In the genomic region with DNA sequence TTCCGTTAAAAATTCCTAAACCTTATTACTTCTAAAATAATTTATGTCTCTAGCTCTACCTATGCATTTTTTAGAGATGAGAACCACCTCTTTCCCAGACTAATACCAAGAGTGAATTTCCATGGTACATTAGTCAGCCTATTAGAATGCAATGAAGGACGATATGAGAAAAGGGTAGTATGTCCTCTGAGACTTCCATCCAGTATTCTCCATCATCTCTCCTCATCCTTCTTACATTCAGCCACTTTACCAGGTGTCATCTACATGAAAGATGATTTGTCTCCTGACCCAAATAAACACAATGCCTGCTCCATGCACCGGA, we compare ENCODE assay signal across 21 cellular contexts.
DNase-seq lines count a peak whose midpoint lies in the region; FAIRE-seq and TF ChIP-seq lines count a peak whose summit lies in the region.
"Had no signal": no experiment of that assay in that cellular context is flagged by ENCODE, and none has a peak within 500 bp of the region (broad histone marks: within the 10 kb centered on the region; RNA-seq: fewer than 3 reads in every experiment).

No MANE protein-coding gene starts in this region.

- H3K27ac Mint-ChIP-seq in MCF 10A (ENCODE audit: low read depth, unreplicated experiment) = peak overlapping the region; percentile 82
- H3K27ac Mint-ChIP-seq in astrocyte (ENCODE audit: unreplicated experiment) = no peak overlapping the region
- no peak overlapping the region for H3K27ac Mint-ChIP-seq in type B pancreatic cell
- H3K27ac Mint-ChIP-seq: activated CD8-positive, alpha-beta T cell treated with anti-CD3 and anti-CD28 coated beads for 36 hours; activated naive CD8-positive, alpha-beta T cell; activated T-cell treated with anti-CD3 and anti-CD28 coated beads, Interleukin-2, amount 50 U/mL, for 24 hours; CD14-positive monocyte; naive thymus-derived CD4-positive, alpha-beta T cell had no signal

- H3K9ac ChIP-seq in astrocyte (ENCODE audit: low read length) (no peak overlapping the region), keratinocyte (ENCODE audit: control insufficient read depth, extremely low read depth, insufficient read depth, low read length) (no peak overlapping the region)

- H3K4me3 Mint-ChIP-seq in MCF 10A (ENCODE audit: unreplicated experiment) (peak overlapping the region; percentile 73), astrocyte (ENCODE audit: unreplicated experiment) (no peak overlapping the region), type B pancreatic cell (peak overlapping the region; percentile 33)
- H3K4me3 Mint-ChIP-seq: activated CD8-positive, alpha-beta T cell treated with anti-CD3 and anti-CD28 coated beads for 36 hours; activated naive CD8-positive, alpha-beta T cell; activated T-cell treated with anti-CD3 and anti-CD28 coated beads, Interleukin-2, amount 50 U/mL, for 24 hours; CD14-positive monocyte; immature natural killer cell; naive thymus-derived CD4-positive, alpha-beta T cell had no signal

- H3K36me3 Mint-ChIP-seq in MCF 10A (ENCODE audit: insufficient read depth, unreplicated experiment) (peaks cover 14% of the 10 kb centered on the region), astrocyte (ENCODE audit: low read depth, unreplicated experiment) (no peaks in the 10 kb centered on the region), type B pancreatic cell (peaks cover 6% of the 10 kb centered on the region)

- no peaks in the 10 kb centered on the region for H4K20me1 ChIP-seq in astrocyte (ENCODE audit: insufficient read depth, low read length)
- no peaks in the 10 kb centered on the region for H4K20me1 ChIP-seq in keratinocyte (ENCODE audit: control insufficient read depth, extremely low read depth, insufficient read depth, low read length)

- intact Hi-C loops in MCF 10A (cut with micrococcal nuclease) = no loop called here
- intact Hi-C loops in breast epithelium (cut with DNase I; ENCODE audit: low total_unique reads) = no loop called here

- H3K9me3 Mint-ChIP-seq in MCF 10A (ENCODE audit: unreplicated experiment) (no peaks in the 10 kb centered on the region), astrocyte (ENCODE audit: unreplicated experiment) (no peaks in the 10 kb centered on the region), type B pancreatic cell (no peaks in the 10 kb centered on the region)
- H3K9me3 Mint-ChIP-seq: activated CD8-positive, alpha-beta T cell treated with anti-CD3 and anti-CD28 coated beads for 36 hours; activated T-cell treated with anti-CD3 and anti-CD28 coated beads, Interleukin-2, amount 50 U/mL, for 24 hours; CD14-positive monocyte; immature natural killer cell; naive thymus-derived CD4-positive, alpha-beta T cell had no signal

- no TSS peak for BruUV-seq in MCF 10A (replicated peaks; lab: Mats Ljungman, UMichigan)

- FAIRE-seq in astrocyte (lab: Jason Lieb, UNC) = no peak
- FAIRE-seq in keratinocyte (lab: Jason Lieb, UNC) = peak; percentile 51
- FAIRE-seq: A204.1 had no signal

- DNase-seq in MCF 10A (ENCODE audit: unreplicated experiment) = no peak
- DNase-seq in breast epithelium (ENCODE audit: low spot score in 2 of 2) = no peak
- DNase-seq in astrocyte (ENCODE audit: low read depth) = peak; percentile 37
- no peak for DNase-seq in keratinocyte (ENCODE audit: low read depth, low spot score)
- no peak for DNase-seq in type B pancreatic cell (ENCODE audit: extremely low spot score, unreplicated experiment)
- DNase-seq in amygdala (lab: John Stamatoyannopoulos, UW) = no peak
- no peak for DNase-seq in SJCRH30
- no peak for DNase-seq in islet precursor cell
- DNase-seq: activated CD8-positive, alpha-beta T cell treated with anti-CD3 and anti-CD28 coated beads for 36 hours; activated T-cell treated with anti-CD3 and anti-CD28 coated beads, Interleukin-2, amount 50 U/mL, for 24 hours; DMS153; head of caudate nucleus; immature natural killer cell; naive thymus-derived CD4-positive, alpha-beta T cell; NCI-H1436 treated with DMSO at 0.1 percent for 48 hours; psoas muscle; thyroid gland had no signal

- H3K4me1 Mint-ChIP-seq in MCF 10A (ENCODE audit: insufficient read depth, unreplicated experiment) (peaks cover 12% of the 10 kb centered on the region), astrocyte (ENCODE audit: low read depth, unreplicated experiment) (no peaks in the 10 kb centered on the region), type B pancreatic cell (ENCODE audit: unreplicated experiment) (peaks cover 28% of the 10 kb centered on the region)
- H3K4me1 Mint-ChIP-seq: CD14-positive monocyte had no signal

- H3K4me2 ChIP-seq in astrocyte (ENCODE audit: low read length) (no peak overlapping the region), keratinocyte (ENCODE audit: control insufficient read depth, extremely low read depth, insufficient read depth, low read depth, low read length) (peak overlapping the region; percentile 76)

- POLR2A ChIA-PET in MCF 10A (lab: Yijun Ruan, JAX) = interaction anchor here (0.5 to 1.9 kb wide), 6 partner anchors 9 to 238 kb away, joined by 3 to 5 read pairs (median 4); no protein-coding TSS in a partner anchor

- CTCF ChIA-PET in MCF 10A (lab: Yijun Ruan, JAX) = interaction anchor here (0.6 kb wide), 1 partner anchor 384 kb away, joined by 3 read pairs; no protein-coding TSS in a partner anchor

- H3K9me1 ChIP-seq in keratinocyte (ENCODE audit: control insufficient read depth, extremely low read depth, insufficient read depth, low read length) = no peaks in the 10 kb centered on the region

- TF ChIP-seq CTCF in MCF 10A (IDR thresholded peaks at IDR 0.05; ENCODE audit: unreplicated experiment) = no peak
- TF ChIP-seq CTCF in breast epithelium (IDR thresholded peaks at IDR 0.05) = no peak
- TF ChIP-seq CTCF in astrocyte (IDR thresholded peaks at IDR 0.05; ENCODE audit: insufficient read depth, low read depth, low read length) = no peak
- no peak for TF ChIP-seq CTCF in keratinocyte (optimal IDR thresholded peaks at IDR 0.05 in 1 of 3, IDR thresholded peaks at IDR 0.05 in 1 of 3, conservative IDR thresholded peaks at IDR 0.05 in 1 of 3; ENCODE audit: extremely low read depth in 1 of 3, insufficient read depth in 2 of 3, low read length in 3 of 3)
- TF ChIP-seq CTCF in type B pancreatic cell (conservative IDR thresholded peaks at IDR 0.05) = no peak

- H3K27me3 ChIP-seq in breast epithelium (no peaks in the 10 kb centered on the region), astrocyte (ENCODE audit: insufficient read depth, low read length) (no peaks in the 10 kb centered on the region), keratinocyte (ENCODE audit: control insufficient read depth, extremely low read depth, insufficient read depth, low read length) (no peaks in the 10 kb centered on the region), SJCRH30 (no peaks in the 10 kb centered on the region)
- H3K27me3 ChIP-seq: esophagus muscularis mucosa, thyroid gland had no signal

- H3K27me3 Mint-ChIP-seq in MCF 10A (ENCODE audit: insufficient read depth, unreplicated experiment) = no peaks in the 10 kb centered on the region
- no peaks in the 10 kb centered on the region for H3K27me3 Mint-ChIP-seq in astrocyte (ENCODE audit: low read depth, unreplicated experiment)
- no peaks in the 10 kb centered on the region for H3K27me3 Mint-ChIP-seq in type B pancreatic cell
- H3K27me3 Mint-ChIP-seq: activated CD8-positive, alpha-beta T cell treated with anti-CD3 and anti-CD28 coated beads for 36 hours; activated naive CD8-positive, alpha-beta T cell; activated T-cell treated with anti-CD3 and anti-CD28 coated beads, Interleukin-2, amount 50 U/mL, for 24 hours; naive thymus-derived CD4-positive, alpha-beta T cell had no signal

- H3K27ac ChIP-seq in breast epithelium = no peak overlapping the region
- H3K27ac ChIP-seq in astrocyte (ENCODE audit: low read depth, low read length) = no peak overlapping the region
- peak overlapping the region; percentile 15 for H3K27ac ChIP-seq in keratinocyte (ENCODE audit: control insufficient read depth, insufficient read depth, low read length)
- no peak overlapping the region for H3K27ac ChIP-seq in SJCRH30
- H3K27ac ChIP-seq: esophagus muscularis mucosa, psoas muscle, thyroid gland had no signal

- H3K4me1 ChIP-seq in breast epithelium (no peaks in the 10 kb centered on the region), astrocyte (ENCODE audit: insufficient read depth, low read length) (no peaks in the 10 kb centered on the region), keratinocyte (ENCODE audit: control insufficient read depth, extremely low read depth, insufficient read depth, low read length) (peaks cover 16% of the 10 kb centered on the region), SJCRH30 (no peaks in the 10 kb centered on the region)
- H3K4me1 ChIP-seq: esophagus muscularis mucosa, psoas muscle, thyroid gland had no signal

- no peak for TF ChIP-seq POLR2A in breast epithelium (IDR thresholded peaks at IDR 0.05)

- no peak overlapping the region for H2AFZ ChIP-seq in astrocyte (ENCODE audit: low read depth, low read length)
- H2AFZ ChIP-seq in keratinocyte (ENCODE audit: control insufficient read depth, low read length) = peak overlapping the region; percentile 47

- no peak overlapping the region for H3K4me3 ChIP-seq in breast epithelium
- no peak overlapping the region for H3K4me3 ChIP-seq in astrocyte (ENCODE audit: insufficient read depth, low read depth, low read length)
- H3K4me3 ChIP-seq in keratinocyte (ENCODE audit: control insufficient read depth in 2 of 3, extremely low read depth in 1 of 3, insufficient read depth in 2 of 3, low read depth in 1 of 3, low read length in 3 of 3) = peak overlapping the region in 1 of 3 experiments; percentile 52
- H3K4me3 ChIP-seq in SJCRH30 = no peak overlapping the region
- H3K4me3 ChIP-seq: psoas muscle, thyroid gland had no signal

- peaks cover 5% of the 10 kb centered on the region for H3K36me3 ChIP-seq in breast epithelium
- H3K36me3 ChIP-seq in astrocyte (ENCODE audit: insufficient read depth, low read length) = no peaks in the 10 kb centered on the region
- no peaks in the 10 kb centered on the region for H3K36me3 ChIP-seq in keratinocyte (ENCODE audit: control insufficient read depth in 2 of 2, extremely low read depth in 1 of 2, insufficient read depth in 2 of 2, low read length in 2 of 2)
- H3K36me3 ChIP-seq in SJCRH30 = no peaks in the 10 kb centered on the region
- H3K36me3 ChIP-seq: esophagus muscularis mucosa, thyroid gland had no signal

- dilution Hi-C loops in keratinocyte (cut with MboI; ENCODE audit: extremely low pct_ligation_motif_present, low sequenced_read_pairs) = no loop called here

- H3K79me2 ChIP-seq in astrocyte (ENCODE audit: insufficient read depth, low read length) (no peaks in the 10 kb centered on the region), keratinocyte (ENCODE audit: control insufficient read depth, insufficient read depth, low read length) (no peaks in the 10 kb centered on the region)

- H3K9me3 ChIP-seq in breast epithelium (no peaks in the 10 kb centered on the region), astrocyte (ENCODE audit: insufficient read depth, low read depth, low read length) (no peaks in the 10 kb centered on the region), keratinocyte (ENCODE audit: control insufficient read depth, low read depth, low read length) (no peaks in the 10 kb centered on the region), SJCRH30 (replicated peaks) (no peaks in the 10 kb centered on the region)
- H3K9me3 ChIP-seq: esophagus muscularis mucosa, psoas muscle, thyroid gland had no signal
